Comparison of ENCODE assay signal across 20 cellular contexts in the genomic region with DNA sequence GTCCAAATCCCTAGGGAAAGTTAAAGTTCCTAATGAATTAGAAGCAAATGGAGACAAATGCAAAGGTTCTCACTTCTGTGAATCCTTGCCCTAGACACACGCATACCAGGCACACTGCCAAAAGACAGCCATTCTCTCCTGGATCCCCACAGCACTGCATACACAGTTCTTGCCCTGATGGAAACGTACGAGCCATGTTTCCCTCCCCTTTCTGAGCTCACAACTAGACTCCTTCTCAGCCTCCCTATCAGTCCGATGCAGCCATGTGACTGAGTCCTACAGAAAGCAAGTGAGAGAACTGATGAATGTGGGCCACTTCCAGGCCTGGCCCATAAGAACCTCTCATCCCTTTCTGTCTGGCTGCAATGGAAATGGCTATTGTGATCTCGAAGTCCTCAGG.
DNase-seq lines count a peak whose midpoint lies in the region; ATAC-seq and FAIRE-seq lines count a peak whose summit lies in the region.
"Had no signal": no experiment of that assay in that cellular context is flagged by ENCODE, and none has a peak within 500 bp of the region (broad histone marks: within the 10 kb centered on the region; RNA-seq: fewer than 3 reads in every experiment).

No MANE protein-coding gene starts in this region.

- no peaks in the 10 kb centered on the region for H3K27me3 ChIP-seq in HUES6 (ENCODE audit: control insufficient read depth, insufficient read depth, low read length)
- H3K27me3 ChIP-seq: ovary, right lobe of liver, transverse colon had no signal

- no peak overlapping the region for H3K4me3 ChIP-seq in HUES6 (ENCODE audit: low read depth, low read length)
- H3K4me3 ChIP-seq: ovary, right lobe of liver, transverse colon had no signal

- peak; percentile 34 for DNase-seq in DMS 273 (lab: John Stamatoyannopoulos, UW; ENCODE audit: unreplicated experiment)
- no peak for DNase-seq in DMS 273 treated with DMSO at 0.1 percent for 48 hours (lab: John Stamatoyannopoulos, UW)
- peak; percentile 29 to 57 for DNase-seq in SHP77 (lab: John Stamatoyannopoulos, UW)
- peak; percentile 35 for DNase-seq in iris pigment epithelial cell (ENCODE audit: low read depth)
- DNase-seq in globus pallidus (ENCODE audit: low spot score): no peak
- no peak for DNase-seq in HTR-8/SVneo (ENCODE audit: insufficient read length, low spot score)
- DNase-seq: activated CD4-positive, alpha-beta T cell treated with anti-CD3 and anti-CD28 coated beads for 1 hour; H7; mesendoderm; natural killer cell; NCI-H524 treated with DMSO at 0.1 percent for 48 hours; right lobe of liver; stimulated activated naive CD4-positive, alpha-beta T cell; transverse colon had no signal

- H3K9me3 ChIP-seq in HUES6 (ENCODE audit: control insufficient read depth, insufficient read depth, low read depth, low read length): no peaks in the 10 kb centered on the region
- H3K9me3 ChIP-seq: ovary, right lobe of liver, transverse colon had no signal

- H3K4me1 ChIP-seq in HUES6 (ENCODE audit: control insufficient read depth, insufficient read depth, low read length): peaks cover 81% of the 10 kb centered on the region

- ATAC-seq in GM21367 (IDR thresholded peaks at IDR 0.05; ENCODE audit: unreplicated experiment): no peak
- ATAC-seq: natural killer cell, right lobe of liver had no signal

- no peak overlapping the region for H3K27ac ChIP-seq in HUES6 (ENCODE audit: low read depth, low read length)
- H3K27ac ChIP-seq: ovary, right lobe of liver had no signal

- peak overlapping the region; percentile 18 for H3K9ac ChIP-seq in HUES6 (ENCODE audit: low read length)

- peaks cover 9% of the 10 kb centered on the region; the same call in 1 of the 2 replicates for H3K36me3 ChIP-seq in HUES6 (ENCODE audit: control insufficient read depth, insufficient read depth, low read length)
- H3K36me3 ChIP-seq: ovary, right lobe of liver, transverse colon had no signal

- FAIRE-seq in HTR-8/SVneo (lab: Jason Lieb, UNC): no peak
- FAIRE-seq: colon, GM12891, keratinocyte had no signal

Comparison
In these comparisons a context has a peak if more than half of its experiments do, and no peak if none do; other contexts are left out.
1. DNase-seq: peak in DMS 273 (single experiment), SHP77 (2 of 2) and iris pigment epithelial cell (single experiment); none in DMS 273 treated with DMSO at 0.1 percent for 48 hours (single experiment), globus pallidus (single experiment) and HTR-8/SVneo (single experiment).